In genomic region chr4:140117946-140118345, GRCh38 we compare ENCODE assay signal across 17 cellular contexts. TPM values are rescaled to one million over a fixed set of nuclear protein-coding genes. Genes with fewer than 3 reads are reported as not detected.
A peak's percentile ranks its signal among the peaks of the same experiment; 100 is the strongest.
DNase-seq lines count a peak whose midpoint lies in the region; ATAC-seq, FAIRE-seq and TF ChIP-seq lines count a peak whose summit lies in the region.
"Had no signal": no experiment of that assay in that cellular context is flagged by ENCODE, and none has a peak within 500 bp of the region (broad histone marks: within the 10 kb centered on the region; RNA-seq: fewer than 3 reads in every experiment).

No MANE protein-coding gene starts in this region.

- H3K9me3 ChIP-seq in A549: no peaks in the 10 kb centered on the region
- H3K9me3 ChIP-seq in Loucy (ENCODE audit: insufficient read depth, low read depth, low read length): no peaks in the 10 kb centered on the region
- H3K9me3 ChIP-seq in smooth muscle cell (replicated peaks; ENCODE audit: low read depth): no peaks in the 10 kb centered on the region
- H3K9me3 ChIP-seq: HAP-1 had no signal

- no peaks in the 10 kb centered on the region for H3K36me3 ChIP-seq in Loucy (ENCODE audit: insufficient read depth, low read length)
- H3K36me3 ChIP-seq in smooth muscle cell (ENCODE audit: low read depth): no peaks in the 10 kb centered on the region
- H3K36me3 ChIP-seq: HAP-1 had no signal

- H2AFZ ChIP-seq in Loucy (ENCODE audit: low read length) (no peak overlapping the region), smooth muscle cell (ENCODE audit: low read depth) (no peak overlapping the region)

- no peak for TF ChIP-seq RAD21 in A549 (conservative IDR thresholded peaks at IDR 0.05 in 1 of 2, IDR thresholded peaks at IDR 0.05 in 1 of 2)

- H3K4me3 ChIP-seq in A549: no peak overlapping the region
- no peak overlapping the region for H3K4me3 ChIP-seq in Loucy (ENCODE audit: low read length, poor library complexity, severe bottlenecking)
- H3K4me3 ChIP-seq in smooth muscle cell: no peak overlapping the region
- H3K4me3 ChIP-seq: GM23248, HAP-1 had no signal

- H3K27ac ChIP-seq in A549: peak overlapping the region; percentile 46 to 63; a peak in 3 of 6 replicates
- peak overlapping the region; percentile 78 for H3K27ac ChIP-seq in smooth muscle cell (ENCODE audit: low read depth)
- H3K27ac ChIP-seq: 22Rv1, GM23248, KMS-11 had no signal

- no peaks in the 10 kb centered on the region for H3K27me3 ChIP-seq in Loucy (ENCODE audit: insufficient read depth, low read length, poor library complexity, severe bottlenecking)
- H3K27me3 ChIP-seq in smooth muscle cell (ENCODE audit: low read depth): no peaks in the 10 kb centered on the region

- POLR2A ChIA-PET in A549 (lab: Yijun Ruan, JAX) (interaction anchor here (1.2 kb wide), 1 partner anchor 33 kb away, joined by 3 read pairs; no protein-coding TSS in a partner anchor), GM10248 (lab: Yijun Ruan, JAX) (no interaction called here)

- H3K4me1 ChIP-seq in A549 (peaks cover 36% of the 10 kb centered on the region), Loucy (ENCODE audit: insufficient read depth, low read length, poor library complexity, severe bottlenecking) (peaks cover 53% of the 10 kb centered on the region), smooth muscle cell (ENCODE audit: low read depth) (peaks cover 13% of the 10 kb centered on the region)
- H3K4me1 ChIP-seq: HAP-1 had no signal

- CTCF ChIA-PET in A549 (lab: Yijun Ruan, JAX): no interaction called here
- CTCF ChIA-PET in GM10248 (lab: Yijun Ruan, JAX): interaction anchor here (0.7 to 0.8 kb wide), 2 partner anchors 9 to 19 kb away, joined by 3 read pairs; no protein-coding TSS in a partner anchor

- WGBS in A549 (ENCODE audit: missing lambda C conversion rate): 90% methylated on average over 5 of the region's 5 CpGs
- WGBS in smooth muscle cell (ENCODE audit: low lambda C conversion rate): 66% methylated on average over 5 of the region's 5 CpGs

- H3F3A ChIP-seq in Loucy (ENCODE audit: low read depth): peaks cover 2% of the 10 kb centered on the region
- peaks cover 12% of the 10 kb centered on the region for H3F3A ChIP-seq in smooth muscle cell (ENCODE audit: low read depth)

- no peak overlapping the region for H3K9ac ChIP-seq in Loucy (ENCODE audit: low read depth, low read length, poor library complexity, severe bottlenecking)
- H3K9ac ChIP-seq in smooth muscle cell (ENCODE audit: low read depth): no peak overlapping the region
- H3K9ac ChIP-seq: GM23248, KMS-11 had no signal

- peaks cover 70% of the 10 kb centered on the region for H3K79me2 ChIP-seq in Loucy (ENCODE audit: insufficient read depth, low read length)
- H3K79me2 ChIP-seq in smooth muscle cell (ENCODE audit: low read depth): peaks cover 61% of the 10 kb centered on the region

- no peak for TF ChIP-seq CTCF in A549 (IDR thresholded peaks at IDR 0.05)
- no peak for TF ChIP-seq CTCF in Loucy (conservative IDR thresholded peaks at IDR 0.05; ENCODE audit: low read length)
- no peak for TF ChIP-seq CTCF in smooth muscle cell (IDR thresholded peaks at IDR 0.05; ENCODE audit: borderline replicate concordance, insufficient read depth, poor library complexity, severe bottlenecking)
- no peak for TF ChIP-seq CTCF in GM10248 (IDR thresholded peaks at IDR 0.05; ENCODE audit: control extremely low read depth, extremely low read depth, low read depth, missing control alignments)

- no peak for TF ChIP-seq EP300 in A549 (IDR thresholded peaks at IDR 0.05)

- no peak for FAIRE-seq in A549 (lab: Jason Lieb, UNC)
- FAIRE-seq: G401.6, GM12892 had no signal

- ATAC-seq in A549: no peak

- no peak for TF ChIP-seq POLR2A in A549 (IDR thresholded peaks at IDR 0.05; ENCODE audit: low read length)

- no peak for DNase-seq in A549 (ENCODE audit: low read depth in 1 of 2, low spot score in 1 of 2)
- peak; percentile 36 for DNase-seq in astrocyte of the hippocampus (ENCODE audit: low read depth, low spot score)
- no peak for DNase-seq in smooth muscle cell (lab: John Stamatoyannopoulos, UW; ENCODE audit: unreplicated experiment)
- no peak for DNase-seq in NCI-H2196 treated with DMSO at 0.1 percent for 48 hours (lab: John Stamatoyannopoulos, UW; ENCODE audit: unreplicated experiment)
- no peak for DNase-seq in OCI-M1 (lab: John Stamatoyannopoulos, UW)
- DNase-seq in GM10248 (ENCODE audit: extremely low spot score): no peak
- DNase-seq: C1 segment of cervical spinal cord; CD4-positive, CD25-positive, alpha-beta regulatory T cell; CD8-positive, alpha-beta memory T cell; COR-L47; GM23248 had no signal

- no peaks in the 10 kb centered on the region for H4K20me1 ChIP-seq in Loucy (ENCODE audit: insufficient read depth, low read length, poor library complexity, severe bottlenecking)
- no peaks in the 10 kb centered on the region for H4K20me1 ChIP-seq in smooth muscle cell (ENCODE audit: low read depth)

- H3K4me2 ChIP-seq in A549 (0 out of 3 replicates have a peak overlapping the region, but pooled peaks have one; percentile 65), Loucy (ENCODE audit: low read depth, low read length, poor library complexity, severe bottlenecking) (peak overlapping the region; percentile 3), smooth muscle cell (peak overlapping the region; percentile 62)
- H3K4me2 ChIP-seq: KMS-11 had no signal

- no peaks in the 10 kb centered on the region for H3K9me2 ChIP-seq in Loucy (replicated peaks; ENCODE audit: low read depth, low read length)

TF ChIP-seq in A549, 52 proteins besides CTCF, POLR2A, EP300 and RAD21:
- no peak for TF ChIP-seq EHF (CRISPR knock-in tag; IDR thresholded peaks at IDR 0.05)
- no peak for TF ChIP-seq CHD2 (IDR thresholded peaks at IDR 0.05; ENCODE audit: low read length, partially characterized antibody)
- no peak for TF ChIP-seq CHD4 (IDR thresholded peaks at IDR 0.05; ENCODE audit: borderline replicate concordance)
- TF ChIP-seq NR3C1 (IDR thresholded peaks at IDR 0.05): no peak
- no peak for TF ChIP-seq RCOR1 (IDR thresholded peaks at IDR 0.05; ENCODE audit: low read depth, low read length)
- TF ChIP-seq CBX2 (IDR thresholded peaks at IDR 0.05; ENCODE audit: borderline replicate concordance, low read depth): no peak
- no peak for TF ChIP-seq ZFP36 (IDR thresholded peaks at IDR 0.05; ENCODE audit: borderline replicate concordance, partially characterized antibody)
- no peak for TF ChIP-seq TFCP2L1 (CRISPR knock-in tag; IDR thresholded peaks at IDR 0.05)
- no peak for TF ChIP-seq FOSB (CRISPR knock-in tag; IDR thresholded peaks at IDR 0.05)
- TF ChIP-seq HOXA7 (CRISPR knock-in tag; IDR thresholded peaks at IDR 0.05): no peak
- no peak for TF ChIP-seq HMGXB4 (CRISPR knock-in tag; IDR thresholded peaks at IDR 0.05; ENCODE audit: borderline replicate concordance)
- TF ChIP-seq KDM5A (IDR thresholded peaks at IDR 0.05): no peak
- no peak for TF ChIP-seq FOXS1 (CRISPR knock-in tag; IDR thresholded peaks at IDR 0.05)
- TF ChIP-seq ESRRA (IDR thresholded peaks at IDR 0.05; ENCODE audit: borderline replicate concordance, low read length): no peak
- no peak for TF ChIP-seq POLR2AphosphoS2 (conservative IDR thresholded peaks at IDR 0.05; ENCODE audit: low read length)

RNA-seq across cellular contexts. Expression of gene MAML3, which starts 36.0 kb away (rescaled TPM):
- polyA plus RNA-seq in A549 (2011; rRNA removed) (18.1 and 22.2 TPM in 2 replicates), A549 (2017; fragmentation: RNase III; extraction: RNeasy Plus Mini Kit Qiagen cat#74134 plus additional on column Dnase treatment) (7.3 to 9.1 TPM (median 9.0 TPM) in 3 replicates), smooth muscle cell (4.9 and 5.3 TPM in 2 replicates)
- 8.0 and 11.1 TPM in 2 replicates for polyA plus RNA-seq in A549 (2012; cell fraction: cytosol; rRNA removed)
- polyA plus RNA-seq in A549 (2012; cell fraction: nucleus; rRNA removed): 9.0 and 9.3 TPM in 2 replicates
- polyA minus RNA-seq in A549 (2011; rRNA and poly(A)+ RNA removed): 38.5 and 44.5 TPM in 2 replicates
- 12.4 and 12.6 TPM in 2 replicates for total RNA-seq in smooth muscle cell

Comparison
In these comparisons a context has a peak if more than half of its experiments do, and no peak if none do; other contexts are left out.
1. H3K4me2 ChIP-seq: peak in every context shown above with its lines; median percentile 65 in A549; 62 in smooth muscle cell; 3 in Loucy.